ENCODE assay signal across 32 cellular contexts in the genomic region with DNA sequence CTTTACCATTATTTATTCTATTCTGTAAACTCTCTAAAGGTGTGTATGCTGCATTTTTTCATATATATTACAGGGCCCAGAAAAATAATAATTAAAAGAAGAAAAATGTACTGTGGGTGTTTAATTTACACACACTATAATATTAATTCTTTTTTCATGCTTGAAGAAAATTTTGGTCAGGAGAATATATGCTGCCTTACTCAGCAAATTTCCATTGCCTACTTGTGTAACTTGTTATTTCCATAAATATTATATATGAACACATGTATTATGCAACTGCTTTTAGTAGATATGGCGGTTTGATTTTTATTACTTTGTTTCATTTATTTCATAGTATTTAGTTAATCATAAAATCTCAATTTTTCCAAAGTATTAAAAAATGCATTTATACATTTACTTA. TPM values are rescaled to one million over a fixed set of nuclear protein-coding genes. Genes with fewer than 3 reads are reported as not detected.
"Had no signal": no experiment of that assay in that cellular context is flagged by ENCODE, and none has a peak within 500 bp of the region (broad histone marks: within the 10 kb centered on the region; RNA-seq: fewer than 3 reads in every experiment).

No MANE protein-coding gene starts in this region.

- H3K4me1 Mint-ChIP-seq: activated CD4-positive, alpha-beta memory T cell treated with anti-CD3 and anti-CD28 coated beads, Interleukin-2, amount 10 ng/mL, durations not matched to agents 7 days and 5 days; activated CD4-positive, alpha-beta T cell treated with anti-CD3 and anti-CD28 coated beads, Interleukin-2, amount 10 ng/mL, durations not matched to agents 7 days and 5 days; activated naive CD4-positive, alpha-beta T cell treated with anti-CD3 and anti-CD28 coated beads, Interleukin-2, amount 10 ng/mL, durations not matched to agents 7 days and 5 days; WTC11 had no signal

- FAIRE-seq: endometrium, endothelial cell of umbilical vein had no signal

- H3K27me3 ChIP-seq: adrenal gland, body of pancreas, colonic mucosa, esophagus squamous epithelium, gastroesophageal sphincter, heart right ventricle had no signal

- H3K27me3 Mint-ChIP-seq: activated CD4-positive, alpha-beta memory T cell treated with anti-CD3 and anti-CD28 coated beads, Interleukin-2, amount 10 ng/mL, durations not matched to agents 7 days and 5 days; activated CD4-positive, alpha-beta T cell treated with anti-CD3 and anti-CD28 coated beads, Interleukin-2, amount 10 ng/mL, durations not matched to agents 7 days and 5 days; activated naive CD4-positive, alpha-beta T cell treated with anti-CD3 and anti-CD28 coated beads, Interleukin-2, amount 10 ng/mL, durations not matched to agents 7 days and 5 days had no signal

- H3K9me3 ChIP-seq: adrenal gland, body of pancreas, colonic mucosa, esophagus squamous epithelium, gastroesophageal sphincter, heart right ventricle had no signal

- DNase-seq: activated CD4-positive, alpha-beta memory T cell treated with anti-CD3 and anti-CD28 coated beads, Interleukin-2, amount 10 ng/mL, durations not matched to agents 7 days and 5 days; activated CD4-positive, alpha-beta T cell treated with anti-CD3 and anti-CD28 coated beads for 1 hour; activated CD4-positive, alpha-beta T cell treated with anti-CD3 and anti-CD28 coated beads for 4 hours; activated CD4-positive, alpha-beta T cell treated with anti-CD3 and anti-CD28 coated beads, Interleukin-2, amount 10 ng/mL, durations not matched to agents 7 days and 5 days; activated CD4-positive, alpha-beta T cell treated with anti-CD3 and anti-CD28 coated beads, Interleukin-2, amount 50 U/mL, for 4 hours; activated gamma-delta T cell; activated naive CD4-positive, alpha-beta T cell; activated naive CD4-positive, alpha-beta T cell treated with anti-CD3 and anti-CD28 coated beads, Interleukin-2, amount 10 ng/mL, durations not matched to agents 7 days and 5 days; activated T-cell treated with anti-CD3 and anti-CD28 coated beads, Interleukin-2, amount 50 U/mL, for 48 hours; adrenal gland; amygdala; aorta; body of pancreas; caudate nucleus; cerebellar nuclear complex; colonic mucosa; effector CD8-positive, alpha-beta T cell; esophagus squamous epithelium; foreskin melanocyte; heart right ventricle; T-helper 2 cell had no signal

- H3K4me3 ChIP-seq: adrenal gland, body of pancreas, colonic mucosa, esophagus squamous epithelium, gastroesophageal sphincter, heart right ventricle had no signal

- ATAC-seq: activated naive CD4-positive, alpha-beta T cell treated with anti-CD3 and anti-CD28 coated beads, Interleukin-2, amount 50 U/mL, for 72 hours; body of pancreas; gastroesophageal sphincter; heart right ventricle; WTC11 had no signal

- H3K4me3 Mint-ChIP-seq: activated CD4-positive, alpha-beta memory T cell treated with anti-CD3 and anti-CD28 coated beads, Interleukin-2, amount 10 ng/mL, durations not matched to agents 7 days and 5 days; activated CD4-positive, alpha-beta T cell treated with anti-CD3 and anti-CD28 coated beads, Interleukin-2, amount 10 ng/mL, durations not matched to agents 7 days and 5 days; activated naive CD4-positive, alpha-beta T cell treated with anti-CD3 and anti-CD28 coated beads, Interleukin-2, amount 10 ng/mL, durations not matched to agents 7 days and 5 days; WTC11 had no signal

- H3K4me1 ChIP-seq: adrenal gland, body of pancreas, colonic mucosa, esophagus squamous epithelium, gastroesophageal sphincter had no signal

- H3K27ac Mint-ChIP-seq: activated CD4-positive, alpha-beta memory T cell treated with anti-CD3 and anti-CD28 coated beads, Interleukin-2, amount 10 ng/mL, durations not matched to agents 7 days and 5 days; activated CD4-positive, alpha-beta T cell treated with anti-CD3 and anti-CD28 coated beads, Interleukin-2, amount 10 ng/mL, durations not matched to agents 7 days and 5 days; activated naive CD4-positive, alpha-beta T cell treated with anti-CD3 and anti-CD28 coated beads, Interleukin-2, amount 10 ng/mL, durations not matched to agents 7 days and 5 days; activated naive CD4-positive, alpha-beta T cell treated with anti-CD3 and anti-CD28 coated beads, Interleukin-2, amount 50 U/mL, for 72 hours; WTC11 had no signal

- H3K27ac ChIP-seq: adrenal gland, body of pancreas, colonic mucosa, epithelial cell of prostate, esophagus squamous epithelium, gastroesophageal sphincter, heart right ventricle, VCaP had no signal

- H3K9me3 Mint-ChIP-seq: activated CD4-positive, alpha-beta memory T cell treated with anti-CD3 and anti-CD28 coated beads, Interleukin-2, amount 10 ng/mL, durations not matched to agents 7 days and 5 days; activated CD4-positive, alpha-beta T cell treated with anti-CD3 and anti-CD28 coated beads, Interleukin-2, amount 10 ng/mL, durations not matched to agents 7 days and 5 days; activated naive CD4-positive, alpha-beta T cell treated with anti-CD3 and anti-CD28 coated beads, Interleukin-2, amount 10 ng/mL, durations not matched to agents 7 days and 5 days; activated naive CD4-positive, alpha-beta T cell treated with anti-CD3 and anti-CD28 coated beads, Interleukin-2, amount 50 U/mL, for 72 hours; WTC11 had no signal

RNA-seq across cellular contexts. Expression of a gene that starts 46.4 kb away (rescaled TPM):
- total RNA-seq: aorta; body of pancreas; dermis microvascular lymphatic vessel endothelial cell; esophagus squamous epithelium; fibroblast of lung; fibroblast of villous mesenchyme; gastroesophageal sphincter; T-helper 1 cell treated with Interleukin-12 subunit alpha and Interleukin-12 subunit beta and Interleukin-4 antibody, amounts not matched to agents 30 ng/mL and 1 ng/mL, for 36 hours had no signal
- polyA plus RNA-seq: fibroblast of lung had no signal
